In the genomic region with DNA sequence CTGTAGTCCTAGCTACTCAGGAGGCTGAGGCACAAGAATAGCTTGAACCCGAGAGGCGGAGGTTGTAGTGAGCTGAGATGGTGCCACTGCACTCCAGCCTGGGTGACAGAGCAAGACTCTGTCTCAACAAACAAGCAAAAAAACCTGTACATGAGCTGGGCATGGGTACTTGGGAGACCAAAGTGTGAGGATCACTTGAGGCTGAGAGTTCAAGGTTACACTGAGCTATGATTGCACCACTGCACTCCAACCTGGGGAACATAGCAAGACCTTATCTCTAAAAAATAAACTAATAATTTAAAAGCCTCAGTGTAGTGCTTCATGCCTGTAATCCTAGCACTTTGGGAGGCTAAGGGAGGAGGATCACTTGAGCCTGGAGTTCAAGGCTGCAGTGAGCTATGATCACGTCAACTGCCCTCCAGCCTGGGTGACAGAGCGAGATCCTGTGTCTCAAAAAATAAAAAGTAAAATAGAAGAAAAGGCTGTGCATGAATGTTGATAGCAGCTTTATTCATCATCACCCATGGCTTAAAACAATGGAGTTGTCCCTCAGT, we compare ENCODE assay signal across 27 cellular contexts. TPM values are rescaled to one million over a fixed set of nuclear protein-coding genes. Genes with fewer than 3 reads are reported as not detected.
A peak's percentile ranks its signal among the peaks of the same experiment; 100 is the strongest.
DNase-seq lines count a peak whose midpoint lies in the region; ATAC-seq and TF ChIP-seq lines count a peak whose summit lies in the region.
"Had no signal": no experiment of that assay in that cellular context is flagged by ENCODE, and none has a peak within 500 bp of the region (broad histone marks: within the 10 kb centered on the region; RNA-seq: fewer than 3 reads in every experiment).

No MANE protein-coding gene starts in this region.

- H4K20me1 ChIP-seq in GM23338 (replicated peaks; ENCODE audit: insufficient read depth), result no peaks in the 10 kb centered on the region

- no peaks in the 10 kb centered on the region for H3K9me2 ChIP-seq in GM23338 (ENCODE audit: insufficient read depth)

- no peaks in the 10 kb centered on the region for H3K9me3 Mint-ChIP-seq in Caco-2 (ENCODE audit: unreplicated experiment)
- H3K9me3 Mint-ChIP-seq in GM23338, result peaks cover 24% of the 10 kb centered on the region
- peaks cover 8% of the 10 kb centered on the region for H3K9me3 Mint-ChIP-seq in glutamatergic neuron (ENCODE audit: unreplicated experiment)
- no peaks in the 10 kb centered on the region for H3K9me3 Mint-ChIP-seq in type B pancreatic cell

- H3K36me3 Mint-ChIP-seq in Caco-2 (ENCODE audit: insufficient read depth, unreplicated experiment) (peaks cover 6% of the 10 kb centered on the region), GM23338 (ENCODE audit: low read depth) (peaks cover 3% of the 10 kb centered on the region; the same call in 1 of the 3 replicates), glutamatergic neuron (ENCODE audit: unreplicated experiment) (peaks cover 4% of the 10 kb centered on the region), type B pancreatic cell (no peaks in the 10 kb centered on the region)
- H3K36me3 Mint-ChIP-seq: CD14-positive monocyte; CD4-positive, CD25-positive, alpha-beta regulatory T cell; CD8-positive, alpha-beta memory T cell had no signal

- no peaks in the 10 kb centered on the region for H3F3A ChIP-seq in GM23338 (replicated peaks; ENCODE audit: low read depth)

- TF ChIP-seq CTCF in Caco-2 (IDR thresholded peaks at IDR 0.05; ENCODE audit: insufficient read depth in 1 of 2, low read depth in 1 of 2, low read length in 1 of 2, severe bottlenecking in 1 of 2, unreplicated experiment in 1 of 2) (no peak), GM23338 (conservative IDR thresholded peaks at IDR 0.05; ENCODE audit: low read depth in 2 of 2) (no peak), glutamatergic neuron (IDR thresholded peaks at IDR 0.05; ENCODE audit: partially characterized antibody, unreplicated experiment) (no peak), type B pancreatic cell (conservative IDR thresholded peaks at IDR 0.05) (no peak)

- H3K27me3 ChIP-seq in Caco-2 (replicated peaks; ENCODE audit: control insufficient read depth, insufficient read depth, low read length) (no peaks in the 10 kb centered on the region), GM23338 (ENCODE audit: insufficient read depth) (no peaks in the 10 kb centered on the region)
- H3K27me3 ChIP-seq: BE2C had no signal

- H3K4me1 Mint-ChIP-seq in Caco-2 (ENCODE audit: low read depth, unreplicated experiment) (peaks cover 16% of the 10 kb centered on the region), GM23338 (peaks cover 7% of the 10 kb centered on the region; the same call in 2 of the 3 replicates), glutamatergic neuron (ENCODE audit: low read depth, unreplicated experiment) (peaks cover 5% of the 10 kb centered on the region), type B pancreatic cell (ENCODE audit: unreplicated experiment) (no peaks in the 10 kb centered on the region)

- POLR2A ChIA-PET in Caco-2 (lab: Charles Lee), result no interaction called here

- no peaks in the 10 kb centered on the region for H3K9me3 ChIP-seq in Caco-2
- H3K9me3 ChIP-seq: BE2C had no signal

- H3K27ac Mint-ChIP-seq in Caco-2 (ENCODE audit: unreplicated experiment) (peak overlapping the region; percentile 87), GM23338 (no peak overlapping the region), glutamatergic neuron (ENCODE audit: unreplicated experiment) (peak overlapping the region; percentile 19), type B pancreatic cell (peak overlapping the region; percentile 17)
- H3K27ac Mint-ChIP-seq: CD4-positive, alpha-beta memory T cell; CD4-positive, CD25-positive, alpha-beta regulatory T cell; CD8-positive, alpha-beta memory T cell had no signal

- H3K4me3 ChIP-seq in Caco-2 (ENCODE audit: low read depth, low read length) (no peak overlapping the region), GM23338 (no peak overlapping the region)
- H3K4me3 ChIP-seq: BLaER1, GM12878 had no signal

- no peak overlapping the region for H3K4me2 ChIP-seq in GM23338
- H3K4me2 ChIP-seq: BLaER1 had no signal

- H3K79me2 ChIP-seq in GM23338 (replicated peaks; ENCODE audit: insufficient read depth), result no peaks in the 10 kb centered on the region

- H3K36me3 ChIP-seq in Caco-2 (ENCODE audit: control insufficient read depth, insufficient read depth, low read length) (no peaks in the 10 kb centered on the region), GM23338 (ENCODE audit: insufficient read depth) (no peaks in the 10 kb centered on the region)
- H3K36me3 ChIP-seq: BE2C, BLaER1 had no signal

- DNase-seq in Caco-2 (no peak), GM23338 (ENCODE audit: low spot score) (no peak), glutamatergic neuron (no peak), type B pancreatic cell (ENCODE audit: extremely low spot score, unreplicated experiment) (no peak), activated T-cell treated with anti-CD3 and anti-CD28 coated beads for 4 hours (no peak), superior temporal gyrus (ENCODE audit: extremely low spot score) (no peak)
- DNase-seq: 8988T; ACHN; BE2C; C1 segment of cervical spinal cord; Calu3; CD4-positive, alpha-beta memory T cell; CD4-positive, CD25-positive, alpha-beta regulatory T cell; CD8-positive, alpha-beta memory T cell; COR-L47; DMS79; DND-41; EL; GDM1 had no signal

- H3K27me3 Mint-ChIP-seq in Caco-2 (ENCODE audit: insufficient read depth, unreplicated experiment), result no peaks in the 10 kb centered on the region
- H3K27me3 Mint-ChIP-seq in GM23338 (ENCODE audit: insufficient read depth, low read depth, poor library complexity), result no peaks in the 10 kb centered on the region
- H3K27me3 Mint-ChIP-seq in glutamatergic neuron (ENCODE audit: unreplicated experiment), result peaks cover 6% of the 10 kb centered on the region
- H3K27me3 Mint-ChIP-seq in type B pancreatic cell, result no peaks in the 10 kb centered on the region

- H3K4me1 ChIP-seq in Caco-2 (peaks cover 28% of the 10 kb centered on the region), GM23338 (ENCODE audit: insufficient read depth) (peaks cover 11% of the 10 kb centered on the region; the same call in 1 of the 2 replicates)
- H3K4me1 ChIP-seq: BE2C had no signal

- no TSS peak for BruUV-seq in Caco-2 (replicated peaks; lab: Mats Ljungman, UMichigan)

- H3K4me3 Mint-ChIP-seq in Caco-2 (ENCODE audit: unreplicated experiment) (no peak overlapping the region), GM23338 (no peak overlapping the region), glutamatergic neuron (ENCODE audit: unreplicated experiment) (peak overlapping the region; percentile 12), type B pancreatic cell (no peak overlapping the region)

- no peak overlapping the region for H3K27ac ChIP-seq in GM23338 (ENCODE audit: low read depth)
- H3K27ac ChIP-seq: BLaER1 had no signal

- CTCF ChIA-PET in Caco-2 (lab: Charles Lee), result no interaction called here

- ATAC-seq in GM23338, result no peak
- ATAC-seq in HG03280 (IDR thresholded peaks at IDR 0.05; ENCODE audit: unreplicated experiment), result no peak
- ATAC-seq: GM12878 had no signal

- peak overlapping the region; percentile 85; the same call in 1 of the 2 replicates for H2AFZ ChIP-seq in GM23338

- intact Hi-C loops in Caco-2 (cut with micrococcal nuclease; ENCODE audit: unreplicated experiment), result loop anchor here (1.0 kb wide), 1 partner anchor 9 kb away; no protein-coding TSS in a partner anchor

TF ChIP-seq in GM23338, 12 proteins besides CTCF, POLR2A, EP300 and RAD21:
- TF ChIP-seq ZNF331 (CRISPR knock-in tag; IDR thresholded peaks at IDR 0.05; ENCODE audit: low read depth) (no peak), JUNB (IDR thresholded peaks at IDR 0.05; ENCODE audit: unreplicated experiment) (no peak), REST (IDR thresholded peaks at IDR 0.05; ENCODE audit: unreplicated experiment) (no peak), CREB1 (CRISPR knock-in tag; IDR thresholded peaks at IDR 0.05; ENCODE audit: low read depth) (no peak), POLR2AphosphoS5 (IDR thresholded peaks at IDR 0.05; ENCODE audit: low read depth) (no peak)
TF ChIP-seq in GM23338: peak in this region for 0.

RNA-seq across cellular contexts. Expression of gene DOCK6, which starts 12.3 kb away (rescaled TPM):
- total RNA-seq in Caco-2 (2022) (84.1 and 94.3 TPM in 2 replicates), glutamatergic neuron (ENCODE audit: unreplicated experiment) (260 TPM), type B pancreatic cell (ENCODE audit: low replicate concordance) (43.6 and 58.9 TPM in 2 replicates)
- total RNA-seq in GM23338 (2014; rRNA removed; shearing (Covaris generic)), result 48.3 and 49.0 TPM in 2 replicates
- polyA plus RNA-seq in GM23338 (2016; fragmentation: Nextera tagmentation; extraction: Ambion mirVana), result 28.9 and 34.6 TPM in 2 replicates
- polyA plus RNA-seq: CD4-positive, alpha-beta memory T cell had no signal

RNA-seq across cellular contexts. Expression of gene TSPAN16, which starts 21.4 kb away (rescaled TPM):
- not detected in 2 replicates for total RNA-seq in Caco-2 (2022)
- total RNA-seq in GM23338 (2014; rRNA removed; shearing (Covaris generic)), result not detected in 2 replicates
- not detected in 2 replicates for polyA plus RNA-seq in GM23338 (2016; fragmentation: Nextera tagmentation; extraction: Ambion mirVana)
- not detected for total RNA-seq in glutamatergic neuron (ENCODE audit: unreplicated experiment)
- total RNA-seq in type B pancreatic cell (ENCODE audit: low replicate concordance), result not detected in 2 replicates
- total RNA-seq: A673; Calu3; CD4-positive, alpha-beta memory T cell; CD4-positive, CD25-positive, alpha-beta regulatory T cell; CD8-positive, alpha-beta memory T cell; Daoy; G401; GM12878 had no signal
- polyA plus RNA-seq: AG04450; CD4-positive, alpha-beta memory T cell; CD4-positive, CD25-positive, alpha-beta regulatory T cell; CD8-positive, alpha-beta memory T cell; GM12878 had no signal

RNA-seq across cellular contexts. Expression of gene ANGPTL8, which starts 35.2 kb away (rescaled TPM):
- total RNA-seq in Caco-2 (2022) (not detected in 2 replicates), glutamatergic neuron (ENCODE audit: unreplicated experiment) (not detected), type B pancreatic cell (ENCODE audit: low replicate concordance) (not detected in 2 replicates)
- not detected in 2 replicates for total RNA-seq in GM23338 (2014; rRNA removed; shearing (Covaris generic))
- polyA plus RNA-seq in GM23338 (2016; fragmentation: Nextera tagmentation; extraction: Ambion mirVana), result 0.42 TPM in 1 of 2 replicates, not detected in the other
- total RNA-seq: A673; Calu3; CD4-positive, alpha-beta memory T cell; CD4-positive, CD25-positive, alpha-beta regulatory T cell; CD8-positive, alpha-beta memory T cell; Daoy; G401; GM12878 had no signal
- polyA plus RNA-seq: AG04450; CD14-positive monocyte; CD4-positive, alpha-beta memory T cell; CD4-positive, CD25-positive, alpha-beta regulatory T cell; CD8-positive, alpha-beta memory T cell; GM12878 had no signal
